ENCODE assay signal across 8 cellular contexts in genomic region chr11:75536786-75537629, GRCh38. TPM values are rescaled to one million over a fixed set of nuclear protein-coding genes. Genes with fewer than 3 reads are reported as not detected.
DNase-seq lines count a peak whose midpoint lies in the region; ATAC-seq and TF ChIP-seq lines count a peak whose summit lies in the region.

No MANE protein-coding gene starts in this region.

- H3K4me3 ChIP-seq in lower leg skin (ENCODE audit: low read depth, poor library complexity, severe bottlenecking): no peak overlapping the region

- peak; percentile 75 for ATAC-seq in HG02884 (IDR thresholded peaks at IDR 0.05; ENCODE audit: unreplicated experiment)

- 78 to 80% methylated on average over 13 of the region's 13 CpGs for WGBS in lower leg skin, 2 donors

- DNase-seq in DMS53 (lab: John Stamatoyannopoulos, UW) (peak; percentile 55), DMS53 treated with DMSO at 0.1 percent for 48 hours (lab: John Stamatoyannopoulos, UW; ENCODE audit: unreplicated experiment) (no peak), RPMI8226 (peak; percentile 64), erythroblast (lab: John Stamatoyannopoulos, UW) (peak; percentile 66 to 68), lower leg skin (ENCODE audit: low spot score in 2 of 2) (no peak), NCI-H2227 treated with DMSO at 0.1 percent for 48 hours (lab: John Stamatoyannopoulos, UW) (no peak), midbrain (lab: John Stamatoyannopoulos, UW) (no peak)

- no peak for TF ChIP-seq CTCF in lower leg skin (IDR thresholded peaks at IDR 0.05)

- peak; percentile 19 for TF ChIP-seq POLR2A in erythroblast (IDR thresholded peaks at IDR 0.05; ENCODE audit: low read length)
- TF ChIP-seq POLR2A in lower leg skin (IDR thresholded peaks at IDR 0.05): no peak

- intact Hi-C loops in lower leg skin (cut with DNase I; ENCODE audit: low total_unique reads): no loop called here

RNA-seq across cellular contexts. Expression of gene GDPD5, which starts 11.3 kb away (rescaled TPM):
- 1 to 10 TPM; 3.9 to 8.5 (median 5.2) TPM for total RNA-seq in lower leg skin

RNA-seq across cellular contexts. Expression of gene SERPINH1, which starts 25.0 kb away (rescaled TPM):
- total RNA-seq in lower leg skin: 100 to 1,000 TPM in 2 of 4 donors, 10 to 100 TPM in 2; 73.3 to 116 (median 94.3) TPM

Comparison
In these comparisons a context has a peak if more than half of its experiments do, and no peak if none do; other contexts are left out.
1. DNase-seq: peak in DMS53 (single experiment), RPMI8226 (single experiment) and erythroblast (2 of 2); none in DMS53 treated with DMSO at 0.1 percent for 48 hours (single experiment), lower leg skin (0 of 2), NCI-H2227 treated with DMSO at 0.1 percent for 48 hours (single experiment) and midbrain (single experiment).